10 cellular contexts compared by ENCODE assay signal in the genomic region with DNA sequence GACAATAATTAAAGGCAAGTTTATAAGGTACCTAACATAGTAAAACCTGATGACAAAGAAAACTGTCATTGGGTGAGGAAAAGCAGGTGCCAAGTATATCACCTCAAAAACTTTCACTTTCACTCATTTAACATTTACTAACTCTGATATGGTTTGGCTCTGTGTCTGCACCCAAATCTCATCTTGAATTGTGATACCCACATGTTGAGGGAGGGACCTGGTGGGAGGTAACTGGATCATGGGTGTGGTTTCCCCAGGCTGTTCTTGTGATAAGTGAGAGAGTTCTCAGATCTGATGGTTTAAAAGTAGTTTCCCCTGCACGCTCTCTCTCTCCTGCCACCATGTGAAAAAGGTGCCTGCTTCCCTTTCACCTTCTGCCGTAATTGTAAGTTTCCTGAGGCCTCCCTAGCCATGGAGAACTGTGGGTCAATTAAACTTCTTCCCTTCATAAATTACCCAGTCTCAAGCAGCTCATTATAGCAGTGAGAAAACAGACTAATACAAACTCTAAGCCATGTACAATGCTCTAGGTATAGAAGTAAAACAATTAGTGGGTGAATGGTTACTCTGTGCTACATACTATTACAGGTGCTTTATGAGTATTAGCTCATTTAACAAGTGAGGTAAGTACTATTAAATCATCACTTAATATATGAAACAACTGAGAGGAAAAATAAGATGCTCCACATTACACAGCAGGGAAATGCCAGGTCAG.
DNase-seq lines count a peak whose midpoint lies in the region; ATAC-seq, FAIRE-seq and TF ChIP-seq lines count a peak whose summit lies in the region.
"Had no signal": no experiment of that assay in that cellular context is flagged by ENCODE, and none has a peak within 500 bp of the region (broad histone marks: within the 10 kb centered on the region; RNA-seq: fewer than 3 reads in every experiment).

No MANE protein-coding gene starts in this region.

- TF ChIP-seq EP300 in GM12878 (IDR thresholded peaks at IDR 0.05; ENCODE audit: borderline replicate concordance in 1 of 2, control insufficient read depth in 1 of 2, low read depth in 2 of 2, low read length in 2 of 2): no peak

- POLR2A ChIA-PET in GM12878 (lab: Charles Lee): interaction anchor here (0.8 to 2.5 kb wide), 4 partner anchors 11 to 46 kb away, joined by 3 to 12 read pairs (median 3); no protein-coding TSS in a partner anchor

- no peak for TF ChIP-seq RAD21 in GM12878 (IDR thresholded peaks at IDR 0.05; ENCODE audit: insufficient read depth, low read depth, low read length)

- no peaks in the 10 kb centered on the region for H3K27me3 Mint-ChIP-seq in CD4-positive, CD25-positive, alpha-beta regulatory T cell

- peak overlapping the region; percentile 30 to 85 (median 50) for H3K27ac Mint-ChIP-seq in CD4-positive, CD25-positive, alpha-beta regulatory T cell

- FAIRE-seq in GM12878 (lab: Jason Lieb, UNC) (peak; percentile 89), pancreas (lab: Jason Lieb, UNC) (no peak)

- intact Hi-C loops in GM12878 (cut with micrococcal nuclease; ENCODE audit: unreplicated experiment): no loop called here
- intact Hi-C loops in pancreas (cut with DNase I): no loop called here

- H3F3A ChIP-seq in GM23248 (ENCODE audit: insufficient read depth): no peaks in the 10 kb centered on the region

- RAD21 ChIA-PET in GM12878 (lab: Charles Lee; ENCODE audit: unreplicated experiment): interaction anchor here (1.2 to 3.4 kb wide), 3 partner anchors 12 to 23 kb away, joined by 3 to 14 read pairs (median 6); no protein-coding TSS in a partner anchor

- WGBS in GM12878 (ENCODE audit: insufficient coverage, insufficient replicate concordance, low lambda C conversion rate, missing lambda C conversion rate): 19% methylated on average over 2 of the region's 2 CpGs
- WGBS in GM23248 (ENCODE audit: low coverage in 1 of 2, low lambda C conversion rate in 2 of 2, missing lambda C conversion rate in 2 of 2), 2 experiments: 73 to 91% methylated on average over 2 of the region's 2 CpGs
- 90 to 93% methylated on average over 2 of the region's 2 CpGs for WGBS in pancreas, 2 donors

- H3K79me2 ChIP-seq in GM12878 (ENCODE audit: control insufficient read depth, insufficient read depth, low read length) (no peaks in the 10 kb centered on the region), GM23248 (ENCODE audit: insufficient read depth) (peaks cover 7% of the 10 kb centered on the region; the same call in 1 of the 2 replicates)

- H3K27ac ChIP-seq in CD4-positive, CD25-positive, alpha-beta regulatory T cell (ENCODE audit: insufficient read depth, low read length, poor library complexity, severe bottlenecking): no peak overlapping the region
- H3K27ac ChIP-seq in GM12878 (ENCODE audit: control insufficient read depth, insufficient read depth) (peak overlapping the region; percentile 57; the same call in 1 of the 2 replicates), GM23248 (no peak overlapping the region), pancreas (no peak overlapping the region)
- H3K27ac ChIP-seq: BLaER1 had no signal

- H3K4me2 ChIP-seq in GM12878 (ENCODE audit: control insufficient read depth, insufficient read depth) (peak overlapping the region; percentile 75), GM23248 (ENCODE audit: unreplicated experiment) (no peak overlapping the region)
- H3K4me2 ChIP-seq: BLaER1 had no signal

- in situ Hi-C loops in GM12878 (cut with MboI): no loop called here
- in situ Hi-C loops in GM23248 (cut with MboI): no loop called here

- H4K20me1 ChIP-seq in GM12878 (ENCODE audit: control insufficient read depth, insufficient read depth) (no peaks in the 10 kb centered on the region), GM23248 (ENCODE audit: insufficient read depth) (no peaks in the 10 kb centered on the region)

- H3K27me3 ChIP-seq in CD4-positive, CD25-positive, alpha-beta regulatory T cell (ENCODE audit: control insufficient read depth, insufficient read depth, low read length): no peaks in the 10 kb centered on the region
- H3K27me3 ChIP-seq in GM12878 (replicated peaks in 1 of 2; ENCODE audit: control insufficient read depth in 2 of 2, insufficient read depth in 2 of 2, low read length in 1 of 2) (no peaks in the 10 kb centered on the region), GM23248 (replicated peaks; ENCODE audit: insufficient read depth) (no peaks in the 10 kb centered on the region), pancreas (no peaks in the 10 kb centered on the region)
- H3K27me3 ChIP-seq: BLaER1 had no signal

- BruUV-seq in GM12878 (replicated peaks; lab: Mats Ljungman, UMichigan): no TSS peak

- TF ChIP-seq POLR2A in GM12878 (IDR thresholded peaks at IDR 0.05; ENCODE audit: low read depth, low read length): no peak

- H3K36me3 ChIP-seq in CD4-positive, CD25-positive, alpha-beta regulatory T cell (ENCODE audit: control insufficient read depth, insufficient read depth, low read length): no peaks in the 10 kb centered on the region
- H3K36me3 ChIP-seq in GM12878 (ENCODE audit: control insufficient read depth in 2 of 2, insufficient read depth in 2 of 2, low read length in 1 of 2): peaks cover 0 to 3% of the 10 kb centered on the region in 2 experiments; a peak in 1 of 4 replicates
- no peaks in the 10 kb centered on the region for H3K36me3 ChIP-seq in GM23248 (ENCODE audit: low read depth)
- no peaks in the 10 kb centered on the region for H3K36me3 ChIP-seq in pancreas

- peak; percentile 40 to 42 for ATAC-seq in CD4-positive, CD25-positive, alpha-beta regulatory T cell (ENCODE audit: low read depth in 2 of 2)
- ATAC-seq in GM19463 (IDR thresholded peaks at IDR 0.05; ENCODE audit: unreplicated experiment) (peak; percentile 82), HG03520 (IDR thresholded peaks at IDR 0.05; ENCODE audit: unreplicated experiment) (peak; percentile 46), GM12878 (peak; percentile 92), pancreas (no peak)
- ATAC-seq: Panc1 had no signal

- H3K4me1 ChIP-seq in CD4-positive, CD25-positive, alpha-beta regulatory T cell (ENCODE audit: control insufficient read depth, insufficient read depth, low read length, poor library complexity, severe bottlenecking): peaks cover 5% of the 10 kb centered on the region
- peaks cover 14% of the 10 kb centered on the region for H3K4me1 ChIP-seq in GM12878 (ENCODE audit: control insufficient read depth, insufficient read depth, low read length)
- no peaks in the 10 kb centered on the region for H3K4me1 ChIP-seq in GM23248 (ENCODE audit: insufficient read depth)
- H3K4me1 ChIP-seq in pancreas: no peaks in the 10 kb centered on the region

- SMC1A ChIA-PET in GM12878 (lab: Charles Lee; ENCODE audit: uncharacterized antibody, unreplicated experiment): interaction anchor here (0.5 to 7.4 kb wide), 8 partner anchors 12 to 1055 kb away, joined by 3 to 53 read pairs (median 4); no protein-coding TSS in a partner anchor

- H3K9ac ChIP-seq in GM12878 (ENCODE audit: control insufficient read depth, insufficient read depth, low read length): no peak overlapping the region
- no peak overlapping the region for H3K9ac ChIP-seq in GM23248
- H3K9ac ChIP-seq: BLaER1 had no signal

- peak overlapping the region in 2 of 4 donors; percentile 54 to 66 for H3K4me3 Mint-ChIP-seq in CD4-positive, CD25-positive, alpha-beta regulatory T cell

- no peaks in the 10 kb centered on the region for H3K9me3 Mint-ChIP-seq in CD4-positive, CD25-positive, alpha-beta regulatory T cell

- DNase-seq in CD4-positive, CD25-positive, alpha-beta regulatory T cell: peak in 2 of 3 donors; percentile 13 to 64
- DNase-seq in GM12878 (ENCODE audit: low read depth, low spot score) (peak; percentile 47), GM23248 (no peak), NCI-H526 treated with DMSO at 0.1 percent for 48 hours (lab: John Stamatoyannopoulos, UW) (no peak), pancreas (no peak)
- DNase-seq in NK-92 treated with Interleukin-12 subunit alpha and Interleukin-12 subunit beta, amount 100 ng/mL, for 24 hours (lab: John Stamatoyannopoulos, UW): no peak

- CTCF ChIA-PET in GM12878 (lab: Yijun Ruan, JAX): interaction anchor here (0.8 to 1.3 kb wide), 3 partner anchors 11 to 19 kb away, joined by 3 to 8 read pairs (median 4); no protein-coding TSS in a partner anchor

- no peaks in the 10 kb centered on the region for H3K9me2 ChIP-seq in GM23248 (ENCODE audit: insufficient read depth)

- H3K36me3 Mint-ChIP-seq in CD4-positive, CD25-positive, alpha-beta regulatory T cell: peaks cover 7% of the 10 kb centered on the region

- TF ChIP-seq CTCF in GM12878 (IDR thresholded peaks at IDR 0.05 in 2 of 3, conservative IDR thresholded peaks at IDR 0.05 in 1 of 3; ENCODE audit: control insufficient read depth in 2 of 3, extremely low read depth in 1 of 3, insufficient read depth in 1 of 3, low read depth in 3 of 3, low read length in 3 of 3): no peak
- TF ChIP-seq CTCF in pancreas (IDR thresholded peaks at IDR 0.05): no peak

- H3K4me3 ChIP-seq in CD4-positive, CD25-positive, alpha-beta regulatory T cell (ENCODE audit: low read depth, low read length): peak overlapping the region; percentile 11
- H3K4me3 ChIP-seq in GM12878 (no peak overlapping the region), GM23248 (no peak overlapping the region), pancreas (no peak overlapping the region)
- H3K4me3 ChIP-seq: BLaER1 had no signal

- H3K9me3 ChIP-seq in CD4-positive, CD25-positive, alpha-beta regulatory T cell (ENCODE audit: control insufficient read depth in 2 of 2, low read length in 2 of 2): no peaks in the 10 kb centered on the region
- H3K9me3 ChIP-seq in GM12878 (replicated peaks; ENCODE audit: control insufficient read depth, insufficient read depth, low read length): no peaks in the 10 kb centered on the region
- no peaks in the 10 kb centered on the region for H3K9me3 ChIP-seq in GM23248 (ENCODE audit: low read depth)
- no peaks in the 10 kb centered on the region for H3K9me3 ChIP-seq in pancreas
- H3K9me3 ChIP-seq: BLaER1 had no signal

- peak overlapping the region; percentile 35; the same call in 1 of the 2 replicates for H2AFZ ChIP-seq in GM12878 (ENCODE audit: control insufficient read depth, low read depth, low read length)
- H2AFZ ChIP-seq in GM23248: no peak overlapping the region

- H3K4me1 Mint-ChIP-seq in CD4-positive, CD25-positive, alpha-beta regulatory T cell: peaks cover 23 to 29% (median 25%) of the 10 kb centered on the region in 4 donors

TF ChIP-seq in GM12878, 131 proteins besides CTCF, POLR2A, EP300 and RAD21 (continues in another document):
- TF ChIP-seq GABPA (IDR thresholded peaks at IDR 0.05; ENCODE audit: low read depth) (no peak), CHD4 (IDR thresholded peaks at IDR 0.05) (no peak), MTA2 (IDR thresholded peaks at IDR 0.05; ENCODE audit: low read depth) (peak; percentile 36; the same call in 1 of the 2 replicates), NR2C2 (IDR thresholded peaks at IDR 0.05; ENCODE audit: borderline replicate concordance, control insufficient read depth, insufficient read length, low read depth) (no peak)

Comparison
In these comparisons a context has a peak if more than half of its experiments do, and no peak if none do; other contexts are left out.
1. ATAC-seq: peak in CD4-positive, CD25-positive, alpha-beta regulatory T cell (2 of 2), GM19463 (single experiment), HG03520 (single experiment) and GM12878 (single experiment); none in pancreas (0 of 4).
2. DNase-seq: peak in CD4-positive, CD25-positive, alpha-beta regulatory T cell (2 of 3) and GM12878 (single experiment); none in NK-92 treated with Interleukin-12 subunit alpha and Interleukin-12 subunit beta, amount 100 ng/mL, for 24 hours (single experiment), GM23248 (single experiment), NCI-H526 treated with DMSO at 0.1 percent for 48 hours (single experiment) and pancreas (0 of 6).